Comparison of ENCODE assay signal across 8 cellular contexts in the genomic region with DNA sequence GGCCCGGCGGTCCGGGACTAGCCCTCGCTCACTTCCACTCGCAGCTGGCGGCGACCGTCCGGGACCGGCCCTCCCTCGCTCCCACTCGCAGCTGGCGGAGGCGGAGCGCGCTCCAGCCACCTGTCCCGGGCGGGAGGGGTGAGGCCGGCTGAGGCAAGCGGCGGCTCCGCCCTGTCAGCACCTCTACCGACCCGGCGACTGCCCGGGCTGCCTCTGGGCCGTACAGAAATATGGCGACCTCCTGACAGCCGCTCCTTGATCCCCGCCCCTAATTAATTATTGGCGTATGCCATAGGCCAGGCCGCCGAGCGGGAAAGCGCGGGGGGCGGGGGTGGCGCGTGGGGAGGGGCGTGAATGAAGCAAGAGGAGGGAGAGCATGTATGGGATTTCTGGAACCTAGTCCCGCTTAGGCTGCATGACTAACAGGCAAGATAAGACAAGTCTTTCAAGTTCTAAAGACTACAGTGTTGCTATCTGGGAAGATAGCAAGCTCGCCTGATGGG.
DNase-seq lines count a peak whose midpoint lies in the region; ATAC-seq and TF ChIP-seq lines count a peak whose summit lies in the region.

A gene (minus strand): TSS at position 200 of the 503 bp plus-strand sequence. CDS start 243 bp downstream, outside the sequence.

- no peak for TF ChIP-seq CTCF in WERI-Rb-1 (IDR thresholded peaks at IDR 0.05; ENCODE audit: low read depth, low read length)

- in situ Hi-C loops in T47D (cut with HindIII; ENCODE audit: low pct_unique_long_range_greater_than_20kb, low sequenced_read_pairs): no loop called here

- ATAC-seq in HG02642 (IDR thresholded peaks at IDR 0.05; ENCODE audit: poor library complexity, unreplicated experiment): peak; percentile 90

- H3K9ac ChIP-seq in iPS-18a (ENCODE audit: low read length): no peak within 1 kb of the TSS

- peak; percentile 27 for DNase-seq in NCI-H187 treated with DMSO at 0.1 percent for 48 hours (lab: John Stamatoyannopoulos, UW)
- peak; percentile 88 for DNase-seq in WERI-Rb-1
- peak; percentile 13 to 82 for DNase-seq in T47D (ENCODE audit: low read depth in 1 of 2, low spot score in 1 of 2)
- peak; percentile 31 for DNase-seq in skeletal muscle cell (ENCODE audit: low read depth)
- DNase-seq in Kasumi-1 (lab: John Stamatoyannopoulos, UW): no peak

- no peaks in the 10 kb centered on the region for H3K36me3 ChIP-seq in WERI-Rb-1
- H3K36me3 ChIP-seq in iPS-18a (ENCODE audit: control insufficient read depth, low read depth, low read length): no peaks in the 10 kb centered on the region

- H3K27ac ChIP-seq in WERI-Rb-1: no peak within 1 kb of the TSS
- H3K27ac ChIP-seq in iPS-18a (ENCODE audit: low read length): no peak within 1 kb of the TSS

- H3K27me3 ChIP-seq in WERI-Rb-1 (ENCODE audit: insufficient read depth, low read depth, severe bottlenecking): peaks cover 21% of the 10 kb centered on the region
- H3K27me3 ChIP-seq in iPS-18a (ENCODE audit: control insufficient read depth, insufficient read depth, low read length): peaks cover 13% of the 10 kb centered on the region

- H3K4me1 ChIP-seq in iPS-18a (ENCODE audit: control insufficient read depth, low read depth, low read length): peaks cover 3% of the 10 kb centered on the region

- peak within 1 kb of the TSS; percentile 57 for H3K4me3 ChIP-seq in GM08714 (ENCODE audit: low read length)
- peak within 1 kb of the TSS; percentile 38 for H3K4me3 ChIP-seq in WERI-Rb-1 (ENCODE audit: low read depth, low read length)
- H3K4me3 ChIP-seq in iPS-18a (ENCODE audit: low read length): peak within 1 kb of the TSS; percentile 67
- H3K4me3 ChIP-seq in skeletal muscle cell (ENCODE audit: low read depth, low read length): peak within 1 kb of the TSS; percentile 62

- no peaks in the 10 kb centered on the region for H3K9me3 ChIP-seq in WERI-Rb-1 (ENCODE audit: severe bottlenecking)
- no peaks in the 10 kb centered on the region for H3K9me3 ChIP-seq in iPS-18a (ENCODE audit: control insufficient read depth, low read depth, low read length)

Comparison
In these comparisons a context has a peak if more than half of its experiments do, and no peak if none do; other contexts are left out.
1. DNase-seq: peak in NCI-H187 treated with DMSO at 0.1 percent for 48 hours (single experiment), WERI-Rb-1 (single experiment), T47D (2 of 2) and skeletal muscle cell (single experiment); none in Kasumi-1 (0 of 2).
2. Peak in every context shown above with its lines, with median percentiles within 50 percentile points of each other: H3K4me3 ChIP-seq.